Comparison of ENCODE assay signal across 8 cellular contexts in the genomic region with DNA sequence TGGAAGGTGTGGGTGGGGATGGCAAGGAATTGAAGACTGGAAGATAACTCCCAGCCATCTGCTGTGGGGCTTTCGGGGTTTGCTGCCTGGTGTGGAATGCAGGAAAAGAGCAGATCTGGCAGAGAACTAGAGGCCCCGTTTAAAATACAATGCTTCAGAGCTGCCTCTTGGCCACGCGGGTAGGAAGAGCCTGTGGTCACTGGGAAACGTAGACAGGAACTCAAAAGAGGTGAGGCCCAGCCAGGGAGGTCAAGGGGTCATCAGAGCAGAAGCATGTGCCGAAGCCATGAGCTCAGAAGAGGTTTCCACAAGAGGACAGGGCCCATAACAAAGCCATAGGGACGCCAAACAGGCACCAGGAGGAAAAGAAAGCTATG. TPM values are rescaled to one million over a fixed set of nuclear protein-coding genes. Genes with fewer than 3 reads are reported as not detected.
DNase-seq lines count a peak whose midpoint lies in the region; ATAC-seq and TF ChIP-seq lines count a peak whose summit lies in the region.

No MANE protein-coding gene starts in this region.

- ATAC-seq in GM18498 (IDR thresholded peaks at IDR 0.05; ENCODE audit: unreplicated experiment) (peak; percentile 12), HG03521 (IDR thresholded peaks at IDR 0.05; ENCODE audit: unreplicated experiment) (peak; percentile 22), HG02798 (IDR thresholded peaks at IDR 0.05; ENCODE audit: poor library complexity, unreplicated experiment) (no peak)
- ATAC-seq in activated CD4-positive, CD25-positive, alpha-beta regulatory T cell treated with anti-CD3 and anti-CD28 coated beads, Interleukin-2, amount 50 U/mL, for 24 hours: no peak

- H3K4me1 Mint-ChIP-seq in dendritic cell treated with granulocyte-macrophage colony-stimulating factor and Interleukin-4, amounts not matched to agents 40 ng/mL and 50 ng/mL, for 4 days (ENCODE audit: low read depth): peaks cover 24% of the 10 kb centered on the region
- peaks cover 30% of the 10 kb centered on the region for H3K4me1 Mint-ChIP-seq in neural crest cell

- peak overlapping the region; percentile 87 for H3K27ac Mint-ChIP-seq in dendritic cell treated with granulocyte-macrophage colony-stimulating factor and Interleukin-4, amounts not matched to agents 40 ng/mL and 50 ng/mL, for 4 days
- peak overlapping the region; percentile 78 for H3K27ac Mint-ChIP-seq in neural crest cell (ENCODE audit: unreplicated experiment)

- H3K36me3 Mint-ChIP-seq in dendritic cell treated with granulocyte-macrophage colony-stimulating factor and Interleukin-4, amounts not matched to agents 40 ng/mL and 50 ng/mL, for 4 days (ENCODE audit: low read depth): peaks cover 6% of the 10 kb centered on the region
- peaks cover 11% of the 10 kb centered on the region for H3K36me3 Mint-ChIP-seq in neural crest cell (ENCODE audit: low read depth)

- H3K4me3 Mint-ChIP-seq in dendritic cell treated with granulocyte-macrophage colony-stimulating factor and Interleukin-4, amounts not matched to agents 40 ng/mL and 50 ng/mL, for 4 days: no peak overlapping the region
- peak overlapping the region; percentile 4 for H3K4me3 Mint-ChIP-seq in neural crest cell

- DNase-seq in neural crest cell (ENCODE audit: low read depth, low spot score): no peak
- DNase-seq in GOT3 (lab: John Stamatoyannopoulos, UW): no peak
- no peak for DNase-seq in Kasumi-1 (lab: John Stamatoyannopoulos, UW)

- intact Hi-C loops in dendritic cell treated with granulocyte-macrophage colony-stimulating factor and Interleukin-4, amounts not matched to agents 40 ng/mL and 50 ng/mL, for 4 days (cut with micrococcal nuclease): no loop called here

- no peaks in the 10 kb centered on the region for H3K27me3 Mint-ChIP-seq in dendritic cell treated with granulocyte-macrophage colony-stimulating factor and Interleukin-4, amounts not matched to agents 40 ng/mL and 50 ng/mL, for 4 days
- no peaks in the 10 kb centered on the region for H3K27me3 Mint-ChIP-seq in neural crest cell (ENCODE audit: low read depth)

- no peaks in the 10 kb centered on the region for H3K9me3 Mint-ChIP-seq in dendritic cell treated with granulocyte-macrophage colony-stimulating factor and Interleukin-4, amounts not matched to agents 40 ng/mL and 50 ng/mL, for 4 days
- H3K9me3 Mint-ChIP-seq in neural crest cell: peaks cover 5% of the 10 kb centered on the region

- TF ChIP-seq CTCF in neural crest cell (conservative IDR thresholded peaks at IDR 0.05): no peak

RNA-seq across cellular contexts. Expression of a gene that starts 14.5 kb away (rescaled TPM):
- 6.3 and 6.9 TPM in 2 replicates for total RNA-seq in neural crest cell

RNA-seq across cellular contexts. Expression of a gene that starts 14.9 kb away (rescaled TPM):
- total RNA-seq in neural crest cell: 75.0 and 75.8 TPM in 2 replicates

Comparison
In these comparisons a context has a peak if more than half of its experiments do, and no peak if none do; other contexts are left out.
1. ATAC-seq: peak in GM18498 (single experiment) and HG03521 (single experiment); none in HG02798 (single experiment) and activated CD4-positive, CD25-positive, alpha-beta regulatory T cell treated with anti-CD3 and anti-CD28 coated beads, Interleukin-2, amount 50 U/mL, for 24 hours (0 of 2).